In genomic region chr19:16625183-16625958, GRCh38 we compare ENCODE assay signal across 12 cellular contexts. TPM values are rescaled to one million over a fixed set of nuclear protein-coding genes. Genes with fewer than 3 reads are reported as not detected.
DNase-seq lines count a peak whose midpoint lies in the region; ATAC-seq and TF ChIP-seq lines count a peak whose summit lies in the region.
"Had no signal": no experiment of that assay in that cellular context is flagged by ENCODE, and none has a peak within 500 bp of the region (broad histone marks: within the 10 kb centered on the region; RNA-seq: fewer than 3 reads in every experiment).

No MANE protein-coding gene starts in this region.

- H3K9me3 ChIP-seq in right cardiac atrium (ENCODE audit: control insufficient read depth, low read length) (no peaks in the 10 kb centered on the region), T-helper 17 cell (ENCODE audit: control insufficient read depth, low read length, poor library complexity, severe bottlenecking) (no peaks in the 10 kb centered on the region), left lung (no peaks in the 10 kb centered on the region)

- H3K4me3 ChIP-seq in right cardiac atrium (ENCODE audit: low read length) (no peak overlapping the region), left lung (no peak overlapping the region)

- H3K27ac ChIP-seq in right cardiac atrium (ENCODE audit: low read length) (peak overlapping the region; percentile 15), left lung (peak overlapping the region; percentile 35 to 67)

- H3K36me3 Mint-ChIP-seq in T-helper 17 cell (ENCODE audit: low read depth): peaks cover 4% of the 10 kb centered on the region
- H3K36me3 Mint-ChIP-seq in type B pancreatic cell: no peaks in the 10 kb centered on the region
- peaks cover 22% of the 10 kb centered on the region for H3K36me3 Mint-ChIP-seq in activated CD4-positive, alpha-beta memory T cell treated with anti-CD3 and anti-CD28 coated beads for 36 hours

- H3K4me1 Mint-ChIP-seq in T-helper 17 cell (peaks cover 49% of the 10 kb centered on the region), type B pancreatic cell (ENCODE audit: unreplicated experiment) (peaks cover 44% of the 10 kb centered on the region)
- peaks cover 45% of the 10 kb centered on the region for H3K4me1 Mint-ChIP-seq in activated CD4-positive, alpha-beta memory T cell treated with anti-CD3 and anti-CD28 coated beads for 36 hours (ENCODE audit: low read depth)

- CTCF ChIA-PET in activated CD4-positive, alpha-beta memory T cell treated with anti-CD3 and anti-CD28 coated beads for 36 hours (lab: Charles Lee): interaction anchor here (2.0 kb wide), 1 partner anchor 13 kb away, joined by 4 read pairs; no protein-coding TSS in a partner anchor

- H3K36me3 ChIP-seq in left lung: peaks cover 0 to 12% of the 10 kb centered on the region in 2 donors

- no peaks in the 10 kb centered on the region for H3K27me3 ChIP-seq in right cardiac atrium (ENCODE audit: control insufficient read depth, insufficient read depth)
- H3K27me3 ChIP-seq in left lung: no peaks in the 10 kb centered on the region

- DNase-seq in right cardiac atrium: no peak
- no peak for DNase-seq in cardiac septum (ENCODE audit: low spot score)
- DNase-seq in T-helper 17 cell: no peak
- DNase-seq in left lung: no peak
- DNase-seq in type B pancreatic cell (ENCODE audit: extremely low spot score, unreplicated experiment): no peak
- no peak for DNase-seq in NCI-H1105 treated with DMSO at 0.1 percent for 48 hours (lab: John Stamatoyannopoulos, UW)
- no peak for DNase-seq in activated CD4-positive, alpha-beta memory T cell treated with anti-CD3 and anti-CD28 coated beads for 36 hours
- DNase-seq: activated CD4-positive, alpha-beta T cell treated with anti-CD3 and anti-CD28 coated beads for 48 hours; H9; NCI-H226 had no signal

- no peak for TF ChIP-seq CTCF in left lung (IDR thresholded peaks at IDR 0.05)
- no peak for TF ChIP-seq CTCF in type B pancreatic cell (conservative IDR thresholded peaks at IDR 0.05)

- no peaks in the 10 kb centered on the region for H3K9me3 Mint-ChIP-seq in type B pancreatic cell
- H3K9me3 Mint-ChIP-seq in activated CD4-positive, alpha-beta memory T cell treated with anti-CD3 and anti-CD28 coated beads for 36 hours: no peaks in the 10 kb centered on the region
- H3K9me3 Mint-ChIP-seq: CD14-positive monocyte, H9 had no signal

- POLR2A ChIA-PET in activated CD4-positive, alpha-beta memory T cell treated with anti-CD3 and anti-CD28 coated beads for 36 hours (lab: Charles Lee): interaction anchor here (1.7 to 4.2 kb wide), 2 partner anchors 39 to 41 kb away, joined by 5 to 47 read pairs; no protein-coding TSS in a partner anchor

- ATAC-seq in right cardiac atrium (no peak), T-helper 17 cell (no peak), left lung (peak; percentile 22), GM19452 (IDR thresholded peaks at IDR 0.05; ENCODE audit: unreplicated experiment) (no peak)

- H3K27ac Mint-ChIP-seq in T-helper 17 cell: peak overlapping the region; percentile 86
- H3K27ac Mint-ChIP-seq in type B pancreatic cell: peak overlapping the region; percentile 91
- no peak overlapping the region for H3K27ac Mint-ChIP-seq in activated CD4-positive, alpha-beta memory T cell treated with anti-CD3 and anti-CD28 coated beads for 36 hours

- H3K27me3 Mint-ChIP-seq in T-helper 17 cell (no peaks in the 10 kb centered on the region), type B pancreatic cell (no peaks in the 10 kb centered on the region)
- no peaks in the 10 kb centered on the region for H3K27me3 Mint-ChIP-seq in activated CD4-positive, alpha-beta memory T cell treated with anti-CD3 and anti-CD28 coated beads for 36 hours

- 66% methylated on average over 16 of the region's 16 CpGs for WGBS in right cardiac atrium

- intact Hi-C loops in right cardiac atrium (cut with DNase I) (loop anchor here in 2 of 4 donors (5.0 to 10.0 kb wide), 2 partner anchors 51 to 53 kb away; partner anchors contain the start of gene SLC35E1 (in 2 of the 2)), cardiac septum (cut with DNase I) (loop anchor here (5.0 kb wide), 1 partner anchor 38 kb away; no protein-coding TSS in a partner anchor), left lung (cut with DNase I) (loop anchor here in 1 of 2 donors (10.0 kb wide), 1 partner anchor 51 kb away; the partner anchor contains the start of gene SLC35E1)
- intact Hi-C loops in activated CD4-positive, alpha-beta memory T cell treated with anti-CD3 and anti-CD28 coated beads for 36 hours (cut with micrococcal nuclease): no loop called here

- H3K4me3 Mint-ChIP-seq in T-helper 17 cell (peak overlapping the region; percentile 93), type B pancreatic cell (peak overlapping the region; percentile 92)
- H3K4me3 Mint-ChIP-seq in activated CD4-positive, alpha-beta memory T cell treated with anti-CD3 and anti-CD28 coated beads for 36 hours: no peak overlapping the region

- H3K4me1 ChIP-seq in right cardiac atrium (ENCODE audit: control insufficient read depth, insufficient read depth, low read length) (peaks cover 14% of the 10 kb centered on the region), left lung (peaks cover 14 to 72% of the 10 kb centered on the region in 2 donors)

RNA-seq across cellular contexts. Expression of gene MED26, which starts 2.6 kb away (rescaled TPM):
- total RNA-seq in right cardiac atrium (1 to 10 TPM; 5.3 to 6.1 (median 5.6) TPM), cardiac septum (4.3 TPM), T-helper 17 cell (10 to 100 TPM; 36.4 to 41.8 TPM), left lung (10 to 100 TPM; 10.0 to 10.3 TPM), type B pancreatic cell (ENCODE audit: low replicate concordance) (12.5 and 12.8 TPM in 2 replicates)
- 4.5 TPM for polyA plus RNA-seq in right cardiac atrium
- 10 to 100 TPM; 12.0 to 14.5 TPM for total RNA-seq in activated CD4-positive, alpha-beta memory T cell treated with anti-CD3 and anti-CD28 coated beads for 36 hours

RNA-seq across cellular contexts. Expression of gene SMIM7, which starts 34.6 kb away (rescaled TPM):
- 10 to 100 TPM; 42.7 to 54.3 (median 45.9) TPM for total RNA-seq in right cardiac atrium
- polyA plus RNA-seq in right cardiac atrium: 62.6 TPM
- 47.0 TPM for total RNA-seq in cardiac septum
- 10 to 100 TPM; 60.7 to 70.2 TPM for total RNA-seq in T-helper 17 cell
- total RNA-seq in left lung: 10 to 100 TPM; 70.7 to 85.9 TPM
- total RNA-seq in type B pancreatic cell (ENCODE audit: low replicate concordance): 63.6 and 72.1 TPM in 2 replicates
- total RNA-seq in activated CD4-positive, alpha-beta memory T cell treated with anti-CD3 and anti-CD28 coated beads for 36 hours: 10 to 100 TPM; 50.5 to 50.9 TPM

RNA-seq across cellular contexts. Expression of gene TMEM38A, which starts 35.6 kb away (rescaled TPM):
- total RNA-seq in right cardiac atrium (10 to 100 TPM in 3 of 4 donors, 1 to 10 TPM in 1; 6.8 to 17.0 (median 14.0) TPM), cardiac septum (13.1 TPM), T-helper 17 cell (under 1 TPM; 0.27 to 0.42 TPM), left lung (1 to 10 TPM; 4.8 to 5.9 TPM), type B pancreatic cell (ENCODE audit: low replicate concordance) (7.6 and 8.0 TPM in 2 replicates)
- polyA plus RNA-seq in right cardiac atrium: 13.5 TPM
- total RNA-seq in activated CD4-positive, alpha-beta memory T cell treated with anti-CD3 and anti-CD28 coated beads for 36 hours: under 1 TPM; 0.58 to 0.76 TPM

RNA-seq across cellular contexts. Expression of gene SLC35E1, which starts 53.2 kb away (rescaled TPM):
- total RNA-seq in right cardiac atrium (10 to 100 TPM; 21.0 to 26.6 (median 25.8) TPM), cardiac septum (26.7 TPM), T-helper 17 cell (10 to 100 TPM; 68.1 to 75.9 TPM), left lung (10 to 100 TPM; 47.0 to 55.9 TPM), type B pancreatic cell (ENCODE audit: low replicate concordance) (44.5 and 52.7 TPM in 2 replicates)
- polyA plus RNA-seq in right cardiac atrium: 21.3 TPM
- 10 to 100 TPM; 42.0 to 46.0 TPM for total RNA-seq in activated CD4-positive, alpha-beta memory T cell treated with anti-CD3 and anti-CD28 coated beads for 36 hours
